In genomic region chr2:111702119-111702808, GRCh38 we compare ENCODE assay signal across 8 cellular contexts.
DNase-seq lines count a peak whose midpoint lies in the region; ATAC-seq and TF ChIP-seq lines count a peak whose summit lies in the region.

No MANE protein-coding gene starts in this region.

- H2BK12ac ChIP-seq in mesenchymal stem cell (ENCODE audit: low read length in 2 of 2) = peak overlapping the region; percentile 1 to 57

- H3K9me3 ChIP-seq in mesenchymal stem cell (ENCODE audit: control insufficient read depth, low read length) = no peaks in the 10 kb centered on the region
- no peaks in the 10 kb centered on the region for H3K9me3 ChIP-seq in thyroid gland

- no peak overlapping the region for H3K23ac ChIP-seq in mesenchymal stem cell (ENCODE audit: low read length in 2 of 2)

- H3K79me1 ChIP-seq in mesenchymal stem cell (replicated peaks; ENCODE audit: low read length, poor library complexity, severe bottlenecking) = peaks cover 3% of the 10 kb centered on the region

- no peak overlapping the region for H3K9ac ChIP-seq in mesenchymal stem cell (ENCODE audit: low read length)

- peaks cover 49% of the 10 kb centered on the region for H3K4me1 ChIP-seq in mesenchymal stem cell (ENCODE audit: control insufficient read depth, insufficient read depth, low read depth, low read length)
- H3K4me1 ChIP-seq in thyroid gland = peaks cover 7 to 53% of the 10 kb centered on the region in 2 donors

- DNase-seq in Right ventricle myocardium inferior (ENCODE audit: missing footprints) (no peak), cardiac septum (ENCODE audit: low spot score) (no peak), NCI-H2081 treated with DMSO at 0.1 percent for 48 hours (lab: John Stamatoyannopoulos, UW) (peak; percentile 3), mesenchymal stem cell (peak; percentile 57), thyroid gland (peak in 1 of 2 donors; percentile 50), DMS79 (lab: John Stamatoyannopoulos, UW) (no peak)
- peak; percentile 71 for DNase-seq in activated CD4-positive, alpha-beta T cell treated with anti-CD3 and anti-CD28 coated beads for 48 hours
- DNase-seq in effector memory CD8-positive, alpha-beta T cell = peak; percentile 39 to 57 (median 48)

- H3K4me3 Mint-ChIP-seq in effector memory CD8-positive, alpha-beta T cell = peak overlapping the region in 1 of 2 donors; percentile 14

- intact Hi-C loops in Right ventricle myocardium inferior (cut with DNase I) = no loop called here
- intact Hi-C loops in cardiac septum (cut with DNase I) = loop anchor here (10.0 kb wide), 1 partner anchor 587 kb away; no protein-coding TSS in a partner anchor
- intact Hi-C loops in thyroid gland (cut with DNase I) = no loop called here

- H3K14ac ChIP-seq in mesenchymal stem cell (ENCODE audit: low read length in 2 of 2) = no peak overlapping the region

- peak overlapping the region; percentile 61 for H2BK15ac ChIP-seq in mesenchymal stem cell (ENCODE audit: low read depth, poor library complexity, severe bottlenecking)

- H3K4me3 ChIP-seq in mesenchymal stem cell (ENCODE audit: insufficient read depth in 1 of 2, low read depth in 1 of 2, low read length in 2 of 2) (no peak overlapping the region), thyroid gland (replicated peaks in 1 of 3) (no peak overlapping the region)

- peak overlapping the region; percentile 34 to 71 for H3K18ac ChIP-seq in mesenchymal stem cell (ENCODE audit: low read depth in 1 of 2, low read length in 2 of 2)

- peak overlapping the region in 1 of 2 donors; percentile 31 for H3K27ac Mint-ChIP-seq in effector memory CD8-positive, alpha-beta T cell

- H4K8ac ChIP-seq in mesenchymal stem cell (ENCODE audit: low read length) = peak overlapping the region; percentile 39

- peak overlapping the region; percentile 82 for H2AK5ac ChIP-seq in mesenchymal stem cell (ENCODE audit: low read length, severe bottlenecking)

- no peaks in the 10 kb centered on the region for H3K27me3 Mint-ChIP-seq in effector memory CD8-positive, alpha-beta T cell

- ATAC-seq in Right ventricle myocardium inferior = peak; percentile 51
- peak; percentile 22 for ATAC-seq in effector memory CD8-positive, alpha-beta T cell (replicated peaks)

- H3K36me3 ChIP-seq in mesenchymal stem cell (ENCODE audit: control insufficient read depth in 1 of 2, insufficient read depth in 2 of 2, low read depth in 1 of 2, low read length in 2 of 2) = no peaks in the 10 kb centered on the region
- no peaks in the 10 kb centered on the region for H3K36me3 ChIP-seq in thyroid gland

- H3K4ac ChIP-seq in mesenchymal stem cell (ENCODE audit: low read depth in 1 of 2, low read length in 2 of 2) = no peak overlapping the region

- H3K27me3 ChIP-seq in mesenchymal stem cell (ENCODE audit: control insufficient read depth in 1 of 2, insufficient read depth in 1 of 2, low read length in 2 of 2) = peaks cover 0 to 3% of the 10 kb centered on the region in 2 experiments
- no peaks in the 10 kb centered on the region for H3K27me3 ChIP-seq in thyroid gland

- WGBS in mesenchymal stem cell = 60% methylated on average over 13 of the region's 14 CpGs
- 53 to 60% methylated on average over 14 of the region's 14 CpGs for WGBS in thyroid gland, 2 donors

- peak in 5 of 6 experiments; percentile 24 to 73 (median 59) for TF ChIP-seq CTCF in thyroid gland (IDR thresholded peaks at IDR 0.05)

- no peak for TF ChIP-seq POLR2A in thyroid gland (IDR thresholded peaks at IDR 0.05)

- H3K4me1 Mint-ChIP-seq in effector memory CD8-positive, alpha-beta T cell (ENCODE audit: low read depth in 2 of 2) = peaks cover 27 to 28% of the 10 kb centered on the region in 2 donors

- H3K4me2 ChIP-seq in mesenchymal stem cell (ENCODE audit: low read length, poor library complexity, severe bottlenecking) = no peak overlapping the region

- no peak overlapping the region for H2BK120ac ChIP-seq in mesenchymal stem cell (ENCODE audit: low read depth, low read length)

- peaks cover 7% of the 10 kb centered on the region for H3K36me3 Mint-ChIP-seq in effector memory CD8-positive, alpha-beta T cell (ENCODE audit: insufficient read depth)

- H3K27ac ChIP-seq in mesenchymal stem cell (ENCODE audit: low read length, poor library complexity, severe bottlenecking) (no peak overlapping the region), thyroid gland (no peak overlapping the region)

- H3K9me3 Mint-ChIP-seq in effector memory CD8-positive, alpha-beta T cell = no peaks in the 10 kb centered on the region

- no peak overlapping the region for H2AFZ ChIP-seq in mesenchymal stem cell (ENCODE audit: low read depth, low read length)

- peak overlapping the region; percentile 54 for H2BK5ac ChIP-seq in mesenchymal stem cell (ENCODE audit: low read depth, low read length, poor library complexity, severe bottlenecking)

- H4K91ac ChIP-seq in mesenchymal stem cell (ENCODE audit: low read length) = no peak overlapping the region

Comparison
In these comparisons a context has a peak if more than half of its experiments do, and no peak if none do; other contexts are left out.
1. DNase-seq: peak in NCI-H2081 treated with DMSO at 0.1 percent for 48 hours (single experiment), activated CD4-positive, alpha-beta T cell treated with anti-CD3 and anti-CD28 coated beads for 48 hours (single experiment), effector memory CD8-positive, alpha-beta T cell (3 of 3) and mesenchymal stem cell (single experiment); none in Right ventricle myocardium inferior (single experiment), cardiac septum (single experiment) and DMS79 (single experiment).